ENCODE assay signal across 18 cellular contexts in genomic region chr7:7695418-7695817, GRCh38. TPM values are rescaled to one million over a fixed set of nuclear protein-coding genes. Genes with fewer than 3 reads are reported as not detected.
DNase-seq lines count a peak whose midpoint lies in the region; ATAC-seq and TF ChIP-seq lines count a peak whose summit lies in the region.
"Had no signal": no experiment of that assay in that cellular context is flagged by ENCODE, and none has a peak within 500 bp of the region (broad histone marks: within the 10 kb centered on the region; RNA-seq: fewer than 3 reads in every experiment).

No MANE protein-coding gene starts in this region.

- no peaks in the 10 kb centered on the region for H3K9me3 Mint-ChIP-seq in nephron progenitor cell
- H3K9me3 Mint-ChIP-seq: activated CD4-positive, alpha-beta T cell treated with anti-CD3 and anti-CD28 coated beads, Interleukin-2, amount 10 ng/mL, durations not matched to agents 7 days and 5 days; immature natural killer cell had no signal

- peak overlapping the region; percentile 3 for H3K27ac Mint-ChIP-seq in nephron progenitor cell
- H3K27ac Mint-ChIP-seq: activated CD4-positive, alpha-beta T cell treated with anti-CD3 and anti-CD28 coated beads, Interleukin-2, amount 10 ng/mL, durations not matched to agents 7 days and 5 days; immature natural killer cell had no signal

- H3K36me3 Mint-ChIP-seq in nephron progenitor cell (ENCODE audit: low read depth) = no peaks in the 10 kb centered on the region

- TF ChIP-seq CTCF in RWPE2 (IDR thresholded peaks at IDR 0.05; ENCODE audit: poor library complexity, severe bottlenecking) = no peak
- no peak for TF ChIP-seq CTCF in gastroesophageal sphincter (IDR thresholded peaks at IDR 0.05)
- no peak for TF ChIP-seq CTCF in nephron progenitor cell (IDR thresholded peaks at IDR 0.05)
- TF ChIP-seq CTCF in tibial artery (IDR thresholded peaks at IDR 0.05) = no peak

- no peak for TF ChIP-seq EP300 in gastroesophageal sphincter (IDR thresholded peaks at IDR 0.05)

- H3K4me1 ChIP-seq in RWPE2 (ENCODE audit: insufficient read depth, poor library complexity, severe bottlenecking) (peaks cover 26% of the 10 kb centered on the region), gastroesophageal sphincter (peaks cover 0 to 36% (median 2%) of the 10 kb centered on the region in 3 donors), tibial artery (peaks cover 0 to 66% (median 33%) of the 10 kb centered on the region in 4 donors)
- H3K4me1 ChIP-seq: testis had no signal

- intact Hi-C loops in tibial artery (cut with DNase I; ENCODE audit: low total_unique reads) = no loop called here

- ATAC-seq in RWPE2 (ENCODE audit: low read depth) (no peak), gastroesophageal sphincter (no peak), HG02623 (IDR thresholded peaks at IDR 0.05; ENCODE audit: unreplicated experiment) (no peak)
- ATAC-seq: esophagus mucosa, pancreas had no signal

- H3K36me3 ChIP-seq in RWPE2 (ENCODE audit: low read depth) (no peaks in the 10 kb centered on the region), gastroesophageal sphincter (no peaks in the 10 kb centered on the region), tibial artery (no peaks in the 10 kb centered on the region)
- H3K36me3 ChIP-seq: cardiac muscle cell, pancreas had no signal

- TF ChIP-seq POLR2A in gastroesophageal sphincter (IDR thresholded peaks at IDR 0.05) = no peak

- H3K4me3 ChIP-seq in RWPE2 (ENCODE audit: severe bottlenecking) (no peak overlapping the region), gastroesophageal sphincter (no peak overlapping the region), tibial artery (no peak overlapping the region)
- H3K4me3 ChIP-seq: cardiac muscle cell, pancreas, testis had no signal

- H3K4me3 Mint-ChIP-seq in nephron progenitor cell = no peak overlapping the region
- H3K4me3 Mint-ChIP-seq: activated CD4-positive, alpha-beta T cell treated with anti-CD3 and anti-CD28 coated beads, Interleukin-2, amount 10 ng/mL, durations not matched to agents 7 days and 5 days; CD8-positive, alpha-beta memory T cell; immature natural killer cell had no signal

- 20% methylated on average over 2 of the region's 2 CpGs; no CpG with 5 or more reads in 1 of the 2 donors for WGBS in gastroesophageal sphincter (ENCODE audit: low coverage in 1 of 2), 2 donors

- H3K27me3 Mint-ChIP-seq in nephron progenitor cell (ENCODE audit: low read depth, poor library complexity) = no peaks in the 10 kb centered on the region
- H3K27me3 Mint-ChIP-seq: activated CD4-positive, alpha-beta T cell treated with anti-CD3 and anti-CD28 coated beads, Interleukin-2, amount 10 ng/mL, durations not matched to agents 7 days and 5 days; CD8-positive, alpha-beta memory T cell had no signal

- DNase-seq in RWPE2 (ENCODE audit: low spot score) = no peak
- no peak for DNase-seq in nephron progenitor cell
- DNase-seq in tibial artery = no peak
- DNase-seq in HuH-7.5 (ENCODE audit: low spot score) = no peak
- no peak for DNase-seq in cortex of kidney (lab: John Stamatoyannopoulos, UW)
- DNase-seq in DMS 273 (lab: John Stamatoyannopoulos, UW; ENCODE audit: unreplicated experiment) = no peak
- DNase-seq: activated CD4-positive, alpha-beta T cell treated with anti-CD3 and anti-CD28 coated beads, Interleukin-2, amount 10 ng/mL, durations not matched to agents 7 days and 5 days; activated CD8-positive, alpha-beta memory T cell treated with anti-CD3 and anti-CD28 coated beads, Interleukin-2, amount 50 U/mL, for 4 hours; CD8-positive, alpha-beta memory T cell; DND-41; immature natural killer cell; NCI-H526; pancreas; testis had no signal

- H3K27ac ChIP-seq in RWPE2 (ENCODE audit: poor library complexity, severe bottlenecking) = peak overlapping the region; percentile 72
- peak overlapping the region in 3 of 4 donors; percentile 2 to 9 (median 4) for H3K27ac ChIP-seq in gastroesophageal sphincter
- peak overlapping the region; percentile 69 to 78 for H3K27ac ChIP-seq in tibial artery
- H3K27ac ChIP-seq: cardiac muscle cell, testis had no signal

- H3K9me3 ChIP-seq in RWPE2 (ENCODE audit: severe bottlenecking) (no peaks in the 10 kb centered on the region), gastroesophageal sphincter (no peaks in the 10 kb centered on the region), tibial artery (no peaks in the 10 kb centered on the region)
- H3K9me3 ChIP-seq: pancreas, testis had no signal

- H3K4me1 Mint-ChIP-seq in nephron progenitor cell = peaks cover 13% of the 10 kb centered on the region

- H3K27me3 ChIP-seq in RWPE2 (ENCODE audit: insufficient read depth, poor library complexity, severe bottlenecking) = no peaks in the 10 kb centered on the region
- H3K27me3 ChIP-seq in gastroesophageal sphincter = no peaks in the 10 kb centered on the region
- no peaks in the 10 kb centered on the region for H3K27me3 ChIP-seq in tibial artery
- H3K27me3 ChIP-seq: cardiac muscle cell, pancreas, testis had no signal

RNA-seq across cellular contexts. Expression of gene RPA3, which starts 23.0 kb away (rescaled TPM):
- 10 to 100 TPM; 10.6 to 21.0 (median 14.1) TPM for total RNA-seq in gastroesophageal sphincter

RNA-seq across cellular contexts. Expression of gene UMAD1, which starts 54.9 kb away (rescaled TPM):
- total RNA-seq in gastroesophageal sphincter = 10 to 100 TPM in 3 of 4 donors, 1 to 10 TPM in 1; 7.4 to 24.4 (median 15.9) TPM

Comparison
In these comparisons a context has a peak if more than half of its experiments do, and no peak if none do; other contexts are left out.
1. H3K27ac ChIP-seq: peak in every context shown above with its lines; median percentile 74 in tibial artery; 72 in RWPE2; 4 in gastroesophageal sphincter.